22 cellular contexts compared by ENCODE assay signal in genomic region chr3:43892061-43892460, GRCh38.
DNase-seq lines count a peak whose midpoint lies in the region; ATAC-seq and TF ChIP-seq lines count a peak whose summit lies in the region.
"Had no signal": no experiment of that assay in that cellular context is flagged by ENCODE, and none has a peak within 500 bp of the region (broad histone marks: within the 10 kb centered on the region; RNA-seq: fewer than 3 reads in every experiment).

No MANE protein-coding gene starts in this region.

- H3K9ac ChIP-seq in OCI-LY1 (ENCODE audit: low read length), result no peak overlapping the region

- no peak overlapping the region for H3K27ac ChIP-seq in OCI-LY1 (ENCODE audit: low read depth, low read length, poor library complexity, severe bottlenecking)
- H3K27ac ChIP-seq: brain microvascular endothelial cell, colonic mucosa, psoas muscle, skin epidermis, transverse colon had no signal

- DNase-seq in GM13977 (ENCODE audit: low spot score), result peak; percentile 28
- no peak for DNase-seq in nephron progenitor cell
- DNase-seq in activated CD4-positive, CD25-positive, alpha-beta regulatory T cell treated with anti-CD3 and anti-CD28 coated beads, Interleukin-2, amount 50 U/mL, for 72 hours, result no peak
- DNase-seq in left ventricle myocardium superior, result no peak
- DNase-seq in GOT3 (lab: John Stamatoyannopoulos, UW), result no peak
- DNase-seq in NCI-H226, result no peak
- DNase-seq: activated naive CD8-positive, alpha-beta T cell treated with anti-CD3 and anti-CD28 coated beads, Interleukin-2, amount 50 U/mL, for 24 hours; brain microvascular endothelial cell; CD4-positive, alpha-beta memory T cell; colonic mucosa; HFFc6; NCI-H2227 treated with DMSO at 0.1 percent for 48 hours; psoas muscle; stimulated activated CD4-positive, alpha-beta T cell treated with anti-CD3 and anti-CD28 coated beads, Interleukin-2, amount 100 ng/mL, for 24 hours; SW 1271; transverse colon had no signal

- H3K4me3 Mint-ChIP-seq in nephron progenitor cell, result peak overlapping the region; percentile 70
- H3K4me3 Mint-ChIP-seq: activated CD8-positive, alpha-beta memory T cell treated with anti-CD3 and anti-CD28 coated beads, Interleukin-2, amount 10 ng/mL, durations not matched to agents 7 days and 5 days; activated naive CD8-positive, alpha-beta T cell treated with anti-CD3 and anti-CD28 coated beads, Interleukin-2, amount 50 U/mL, for 24 hours; CD4-positive, alpha-beta memory T cell; endodermal cell; HFFc6; stimulated activated naive CD8-positive, alpha-beta T cell treated with anti-CD3 and anti-CD28 coated beads, Interleukin-15, Interleukin-2, amounts not matched to agents 100 ng/mL and 50 ng/mL, for 24 hours had no signal

- no peaks in the 10 kb centered on the region; the same call in 1 of the 2 replicates for H3K27me3 ChIP-seq in OCI-LY1 (ENCODE audit: insufficient read depth, low read length)
- H3K27me3 ChIP-seq: brain microvascular endothelial cell had no signal

- H3K4me1 ChIP-seq in OCI-LY1 (ENCODE audit: insufficient read depth, low read length, severe bottlenecking), result peaks cover 33% of the 10 kb centered on the region
- H3K4me1 ChIP-seq: colonic mucosa, psoas muscle had no signal

- H3K79me2 ChIP-seq in OCI-LY1 (ENCODE audit: insufficient read depth, low read length), result no peaks in the 10 kb centered on the region

- TF ChIP-seq CTCF in GM13977 (IDR thresholded peaks at IDR 0.05; ENCODE audit: extremely low read depth, insufficient read depth, missing control alignments) (no peak), OCI-LY1 (IDR thresholded peaks at IDR 0.05; ENCODE audit: low read length) (no peak), nephron progenitor cell (IDR thresholded peaks at IDR 0.05) (no peak)

- ATAC-seq in GM21447 (IDR thresholded peaks at IDR 0.05; ENCODE audit: unreplicated experiment) (peak; percentile 30), left ventricle myocardium superior (no peak)
- ATAC-seq: activated CD8-positive, alpha-beta memory T cell treated with anti-CD3 and anti-CD28 coated beads, Interleukin-2, amount 10 ng/mL, durations not matched to agents 7 days and 5 days; activated naive CD8-positive, alpha-beta T cell treated with anti-CD3 and anti-CD28 coated beads, Interleukin-2, amount 50 U/mL, for 24 hours; psoas muscle had no signal

- no peaks in the 10 kb centered on the region for H4K20me1 ChIP-seq in OCI-LY1 (ENCODE audit: insufficient read depth, low read length)

- no peaks in the 10 kb centered on the region; the same call in 1 of the 2 replicates for H3K36me3 ChIP-seq in OCI-LY1 (ENCODE audit: insufficient read depth, low read length)
- H3K36me3 ChIP-seq: brain microvascular endothelial cell, colonic mucosa, transverse colon had no signal

- peaks cover 35% of the 10 kb centered on the region for H3K4me1 Mint-ChIP-seq in nephron progenitor cell

- H2AFZ ChIP-seq in OCI-LY1 (ENCODE audit: low read length), result no peak overlapping the region

- intact Hi-C loops in left ventricle myocardium superior (cut with micrococcal nuclease), result no loop called here

- no peaks in the 10 kb centered on the region for H3K9me2 ChIP-seq in OCI-LY1 (ENCODE audit: low read depth, low read length)

- H3K27me3 Mint-ChIP-seq in nephron progenitor cell (ENCODE audit: low read depth, poor library complexity), result peaks cover 13% of the 10 kb centered on the region

- H3K9me3 Mint-ChIP-seq in nephron progenitor cell, result no peaks in the 10 kb centered on the region
- H3K9me3 Mint-ChIP-seq: activated naive CD8-positive, alpha-beta T cell treated with anti-CD3 and anti-CD28 coated beads, Interleukin-2, amount 50 U/mL, for 24 hours; endodermal cell; stimulated activated naive CD8-positive, alpha-beta T cell treated with anti-CD3 and anti-CD28 coated beads, Interleukin-15, Interleukin-2, amounts not matched to agents 100 ng/mL and 50 ng/mL, for 24 hours had no signal

- no peaks in the 10 kb centered on the region for H3K36me3 Mint-ChIP-seq in nephron progenitor cell (ENCODE audit: low read depth)
- H3K36me3 Mint-ChIP-seq: activated CD8-positive, alpha-beta memory T cell treated with anti-CD3 and anti-CD28 coated beads, Interleukin-2, amount 10 ng/mL, durations not matched to agents 7 days and 5 days; CD4-positive, alpha-beta memory T cell had no signal

- H3K4me2 ChIP-seq in OCI-LY1 (ENCODE audit: low read length), result peak overlapping the region; percentile 41

- H3K9me3 ChIP-seq in OCI-LY1 (ENCODE audit: low read length), result 0 out of 2 replicates have a peak, but pooled peaks cover 2% of the 10 kb centered on the region
- H3K9me3 ChIP-seq: colonic mucosa, psoas muscle, transverse colon had no signal

- no peaks in the 10 kb centered on the region for H3F3A ChIP-seq in OCI-LY1 (ENCODE audit: insufficient read depth, low read length)

- H3K27ac Mint-ChIP-seq in nephron progenitor cell, result no peak overlapping the region
- H3K27ac Mint-ChIP-seq: activated CD8-positive, alpha-beta memory T cell treated with anti-CD3 and anti-CD28 coated beads, Interleukin-2, amount 10 ng/mL, durations not matched to agents 7 days and 5 days; activated naive CD8-positive, alpha-beta T cell treated with anti-CD3 and anti-CD28 coated beads, Interleukin-2, amount 50 U/mL, for 24 hours; CD4-positive, alpha-beta memory T cell; endodermal cell; HFFc6; stimulated activated naive CD8-positive, alpha-beta T cell treated with anti-CD3 and anti-CD28 coated beads, Interleukin-15, Interleukin-2, amounts not matched to agents 100 ng/mL and 50 ng/mL, for 24 hours had no signal

- no peak overlapping the region for H3K4me3 ChIP-seq in OCI-LY1 (ENCODE audit: low read depth, low read length, poor library complexity, severe bottlenecking)
- H3K4me3 ChIP-seq: colonic mucosa, psoas muscle, skin epidermis, transverse colon had no signal

- in situ Hi-C loops in GM13977 (cut with MboI; ENCODE audit: low pct_unique_long_range_greater_than_20kb, low sequenced_read_pairs, unreplicated experiment), result no loop called here
